1 cellular context compared by ENCODE assay signal in the genomic region with DNA sequence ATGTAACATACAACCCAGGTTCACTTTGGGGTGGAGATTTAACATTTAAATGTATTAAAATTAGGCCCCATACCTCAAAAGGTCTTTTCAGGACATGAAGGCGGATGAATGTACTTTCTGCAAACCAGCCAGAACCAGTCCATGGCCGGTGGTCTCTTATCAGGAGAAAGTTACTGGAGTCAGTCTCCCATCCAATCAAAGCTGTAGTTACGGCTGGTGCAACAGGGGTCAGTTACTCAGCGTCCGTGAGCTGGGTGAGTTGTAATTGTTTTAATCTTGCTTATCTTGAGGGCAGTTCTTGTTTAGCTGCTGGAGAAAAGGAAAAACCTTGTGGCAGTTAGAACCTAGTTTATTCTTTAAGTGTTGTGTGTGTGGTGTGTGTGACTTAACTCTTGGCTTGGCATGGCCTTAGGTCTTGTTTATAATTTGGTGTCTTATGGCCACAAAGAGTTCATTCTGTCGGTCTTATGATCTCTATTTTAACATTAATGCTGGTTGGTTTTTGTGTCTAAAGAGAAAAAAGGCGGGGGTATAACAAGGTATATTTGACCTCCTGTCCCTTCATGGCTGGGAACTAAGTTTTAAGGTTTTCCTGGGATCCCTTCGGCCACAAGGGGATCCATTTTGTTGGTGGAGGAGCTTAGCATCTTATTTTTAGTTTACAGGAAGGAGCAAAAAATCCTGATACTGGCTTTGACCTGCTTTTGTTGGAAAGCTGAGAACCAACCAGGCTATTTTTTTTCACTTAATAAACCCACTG.
TF ChIP-seq lines count a peak whose summit lies in the region.

No MANE protein-coding gene starts in this region.

TF ChIP-seq in K562, 482 proteins besides CTCF, POLR2A, EP300 and RAD21 (continued from another document and continues in another):
- TF ChIP-seq HLTF (IDR thresholded peaks at IDR 0.05) (no peak), KHSRP (IDR thresholded peaks at IDR 0.05) (no peak; the same call in 1 of the 2 replicates), MBD2 (IDR thresholded peaks at IDR 0.05; ENCODE audit: borderline replicate concordance, low read depth) (peak; percentile 47), ZBTB8A (IDR thresholded peaks at IDR 0.05; ENCODE audit: partially characterized antibody) (no peak), RBM17 (IDR thresholded peaks at IDR 0.05; ENCODE audit: borderline replicate concordance, low read depth, low read length) (no peak), NCOA1 (IDR thresholded peaks at IDR 0.05; ENCODE audit: low read depth) (peak; percentile 93), MEF2D (tag; conservative IDR thresholded peaks at IDR 0.05; ENCODE audit: low read depth) (peak; percentile 64), CHD2 (IDR thresholded peaks at IDR 0.05; ENCODE audit: low read depth, low read length) (no peak), E2F3 (CRISPR knock-in tag; IDR thresholded peaks at IDR 0.05) (no peak), NFRKB (IDR thresholded peaks at IDR 0.05; ENCODE audit: low read depth) (peak; percentile 96), BHLHE40 (IDR thresholded peaks at IDR 0.05; ENCODE audit: low read length) (peak; percentile 43; the same call in 1 of the 2 replicates), CXXC5 (CRISPR knock-in tag; IDR thresholded peaks at IDR 0.05) (peak; percentile 69), TAF9B (IDR thresholded peaks at IDR 0.05; ENCODE audit: partially characterized antibody) (peak; percentile 72), ARNT (IDR thresholded peaks at IDR 0.05) (peak; percentile 47 to 95; a peak in 2 of 4 replicates), ZNF274 (IDR thresholded peaks at IDR 0.05; ENCODE audit: borderline replicate concordance, low read depth, low read length) (no peak), NFYB (IDR thresholded peaks at IDR 0.05; ENCODE audit: extremely low read depth, insufficient read length) (peak; percentile 30), SOX6 (IDR thresholded peaks at IDR 0.05) (peak; percentile 93), ZNF707 (CRISPR knock-in tag; conservative IDR thresholded peaks at IDR 0.05) (no peak), KLF1 (tag; IDR thresholded peaks at IDR 0.05) (peak; percentile 35; the same call in 1 of the 2 replicates), ZNF584 (CRISPR knock-in tag; IDR thresholded peaks at IDR 0.05; ENCODE audit: low read depth) (no peak), RBM25 (IDR thresholded peaks at IDR 0.05; ENCODE audit: low read depth, low read length, severe bottlenecking) (no peak)
- TF ChIP-seq, protein P1, sequence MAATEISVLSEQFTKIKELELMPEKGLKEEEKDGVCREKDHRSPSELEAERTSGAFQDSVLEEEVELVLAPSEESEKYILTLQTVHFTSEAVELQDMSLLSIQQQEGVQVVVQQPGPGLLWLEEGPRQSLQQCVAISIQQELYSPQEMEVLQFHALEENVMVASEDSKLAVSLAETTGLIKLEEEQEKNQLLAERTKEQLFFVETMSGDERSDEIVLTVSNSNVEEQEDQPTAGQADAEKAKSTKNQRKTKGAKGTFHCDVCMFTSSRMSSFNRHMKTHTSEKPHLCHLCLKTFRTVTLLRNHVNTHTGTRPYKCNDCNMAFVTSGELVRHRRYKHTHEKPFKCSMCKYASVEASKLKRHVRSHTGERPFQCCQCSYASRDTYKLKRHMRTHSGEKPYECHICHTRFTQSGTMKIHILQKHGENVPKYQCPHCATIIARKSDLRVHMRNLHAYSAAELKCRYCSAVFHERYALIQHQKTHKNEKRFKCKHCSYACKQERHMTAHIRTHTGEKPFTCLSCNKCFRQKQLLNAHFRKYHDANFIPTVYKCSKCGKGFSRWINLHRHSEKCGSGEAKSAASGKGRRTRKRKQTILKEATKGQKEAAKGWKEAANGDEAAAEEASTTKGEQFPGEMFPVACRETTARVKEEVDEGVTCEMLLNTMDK (IDR thresholded peaks at IDR 0.05; ENCODE audit: borderline replicate concordance, insufficient read depth, low read depth, low read length, poor library complexity, severe bottlenecking), result no peak
- TF ChIP-seq, protein P2, sequence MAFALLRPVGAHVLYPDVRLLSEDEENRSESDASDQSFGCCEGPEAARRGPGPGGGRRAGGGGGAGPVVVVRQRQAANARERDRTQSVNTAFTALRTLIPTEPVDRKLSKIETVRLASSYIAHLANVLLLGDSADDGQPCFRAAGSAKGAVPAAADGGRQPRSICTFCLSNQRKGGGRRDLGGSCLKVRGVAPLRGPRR (CRISPR knock-in tag; IDR thresholded peaks at IDR 0.05), result no peak
- TF ChIP-seq, protein P3, sequence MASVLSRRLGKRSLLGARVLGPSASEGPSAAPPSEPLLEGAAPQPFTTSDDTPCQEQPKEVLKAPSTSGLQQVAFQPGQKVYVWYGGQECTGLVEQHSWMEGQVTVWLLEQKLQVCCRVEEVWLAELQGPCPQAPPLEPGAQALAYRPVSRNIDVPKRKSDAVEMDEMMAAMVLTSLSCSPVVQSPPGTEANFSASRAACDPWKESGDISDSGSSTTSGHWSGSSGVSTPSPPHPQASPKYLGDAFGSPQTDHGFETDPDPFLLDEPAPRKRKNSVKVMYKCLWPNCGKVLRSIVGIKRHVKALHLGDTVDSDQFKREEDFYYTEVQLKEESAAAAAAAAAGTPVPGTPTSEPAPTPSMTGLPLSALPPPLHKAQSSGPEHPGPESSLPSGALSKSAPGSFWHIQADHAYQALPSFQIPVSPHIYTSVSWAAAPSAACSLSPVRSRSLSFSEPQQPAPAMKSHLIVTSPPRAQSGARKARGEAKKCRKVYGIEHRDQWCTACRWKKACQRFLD (CRISPR knock-in tag; IDR thresholded peaks at IDR 0.05), result peak; percentile 92
- TF ChIP-seq, protein P4, sequence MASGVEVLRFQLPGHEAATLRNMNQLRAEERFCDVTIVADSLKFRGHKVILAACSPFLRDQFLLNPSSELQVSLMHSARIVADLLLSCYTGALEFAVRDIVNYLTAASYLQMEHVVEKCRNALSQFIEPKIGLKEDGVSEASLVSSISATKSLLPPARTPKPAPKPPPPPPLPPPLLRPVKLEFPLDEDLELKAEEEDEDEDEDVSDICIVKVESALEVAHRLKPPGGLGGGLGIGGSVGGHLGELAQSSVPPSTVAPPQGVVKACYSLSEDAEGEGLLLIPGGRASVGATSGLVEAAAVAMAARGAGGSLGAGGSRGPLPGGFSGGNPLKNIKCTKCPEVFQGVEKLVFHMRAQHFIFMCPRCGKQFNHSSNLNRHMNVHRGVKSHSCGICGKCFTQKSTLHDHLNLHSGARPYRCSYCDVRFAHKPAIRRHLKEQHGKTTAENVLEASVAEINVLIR (CRISPR knock-in tag; IDR thresholded peaks at IDR 0.05), result no peak
- TF ChIP-seq, protein P5, sequence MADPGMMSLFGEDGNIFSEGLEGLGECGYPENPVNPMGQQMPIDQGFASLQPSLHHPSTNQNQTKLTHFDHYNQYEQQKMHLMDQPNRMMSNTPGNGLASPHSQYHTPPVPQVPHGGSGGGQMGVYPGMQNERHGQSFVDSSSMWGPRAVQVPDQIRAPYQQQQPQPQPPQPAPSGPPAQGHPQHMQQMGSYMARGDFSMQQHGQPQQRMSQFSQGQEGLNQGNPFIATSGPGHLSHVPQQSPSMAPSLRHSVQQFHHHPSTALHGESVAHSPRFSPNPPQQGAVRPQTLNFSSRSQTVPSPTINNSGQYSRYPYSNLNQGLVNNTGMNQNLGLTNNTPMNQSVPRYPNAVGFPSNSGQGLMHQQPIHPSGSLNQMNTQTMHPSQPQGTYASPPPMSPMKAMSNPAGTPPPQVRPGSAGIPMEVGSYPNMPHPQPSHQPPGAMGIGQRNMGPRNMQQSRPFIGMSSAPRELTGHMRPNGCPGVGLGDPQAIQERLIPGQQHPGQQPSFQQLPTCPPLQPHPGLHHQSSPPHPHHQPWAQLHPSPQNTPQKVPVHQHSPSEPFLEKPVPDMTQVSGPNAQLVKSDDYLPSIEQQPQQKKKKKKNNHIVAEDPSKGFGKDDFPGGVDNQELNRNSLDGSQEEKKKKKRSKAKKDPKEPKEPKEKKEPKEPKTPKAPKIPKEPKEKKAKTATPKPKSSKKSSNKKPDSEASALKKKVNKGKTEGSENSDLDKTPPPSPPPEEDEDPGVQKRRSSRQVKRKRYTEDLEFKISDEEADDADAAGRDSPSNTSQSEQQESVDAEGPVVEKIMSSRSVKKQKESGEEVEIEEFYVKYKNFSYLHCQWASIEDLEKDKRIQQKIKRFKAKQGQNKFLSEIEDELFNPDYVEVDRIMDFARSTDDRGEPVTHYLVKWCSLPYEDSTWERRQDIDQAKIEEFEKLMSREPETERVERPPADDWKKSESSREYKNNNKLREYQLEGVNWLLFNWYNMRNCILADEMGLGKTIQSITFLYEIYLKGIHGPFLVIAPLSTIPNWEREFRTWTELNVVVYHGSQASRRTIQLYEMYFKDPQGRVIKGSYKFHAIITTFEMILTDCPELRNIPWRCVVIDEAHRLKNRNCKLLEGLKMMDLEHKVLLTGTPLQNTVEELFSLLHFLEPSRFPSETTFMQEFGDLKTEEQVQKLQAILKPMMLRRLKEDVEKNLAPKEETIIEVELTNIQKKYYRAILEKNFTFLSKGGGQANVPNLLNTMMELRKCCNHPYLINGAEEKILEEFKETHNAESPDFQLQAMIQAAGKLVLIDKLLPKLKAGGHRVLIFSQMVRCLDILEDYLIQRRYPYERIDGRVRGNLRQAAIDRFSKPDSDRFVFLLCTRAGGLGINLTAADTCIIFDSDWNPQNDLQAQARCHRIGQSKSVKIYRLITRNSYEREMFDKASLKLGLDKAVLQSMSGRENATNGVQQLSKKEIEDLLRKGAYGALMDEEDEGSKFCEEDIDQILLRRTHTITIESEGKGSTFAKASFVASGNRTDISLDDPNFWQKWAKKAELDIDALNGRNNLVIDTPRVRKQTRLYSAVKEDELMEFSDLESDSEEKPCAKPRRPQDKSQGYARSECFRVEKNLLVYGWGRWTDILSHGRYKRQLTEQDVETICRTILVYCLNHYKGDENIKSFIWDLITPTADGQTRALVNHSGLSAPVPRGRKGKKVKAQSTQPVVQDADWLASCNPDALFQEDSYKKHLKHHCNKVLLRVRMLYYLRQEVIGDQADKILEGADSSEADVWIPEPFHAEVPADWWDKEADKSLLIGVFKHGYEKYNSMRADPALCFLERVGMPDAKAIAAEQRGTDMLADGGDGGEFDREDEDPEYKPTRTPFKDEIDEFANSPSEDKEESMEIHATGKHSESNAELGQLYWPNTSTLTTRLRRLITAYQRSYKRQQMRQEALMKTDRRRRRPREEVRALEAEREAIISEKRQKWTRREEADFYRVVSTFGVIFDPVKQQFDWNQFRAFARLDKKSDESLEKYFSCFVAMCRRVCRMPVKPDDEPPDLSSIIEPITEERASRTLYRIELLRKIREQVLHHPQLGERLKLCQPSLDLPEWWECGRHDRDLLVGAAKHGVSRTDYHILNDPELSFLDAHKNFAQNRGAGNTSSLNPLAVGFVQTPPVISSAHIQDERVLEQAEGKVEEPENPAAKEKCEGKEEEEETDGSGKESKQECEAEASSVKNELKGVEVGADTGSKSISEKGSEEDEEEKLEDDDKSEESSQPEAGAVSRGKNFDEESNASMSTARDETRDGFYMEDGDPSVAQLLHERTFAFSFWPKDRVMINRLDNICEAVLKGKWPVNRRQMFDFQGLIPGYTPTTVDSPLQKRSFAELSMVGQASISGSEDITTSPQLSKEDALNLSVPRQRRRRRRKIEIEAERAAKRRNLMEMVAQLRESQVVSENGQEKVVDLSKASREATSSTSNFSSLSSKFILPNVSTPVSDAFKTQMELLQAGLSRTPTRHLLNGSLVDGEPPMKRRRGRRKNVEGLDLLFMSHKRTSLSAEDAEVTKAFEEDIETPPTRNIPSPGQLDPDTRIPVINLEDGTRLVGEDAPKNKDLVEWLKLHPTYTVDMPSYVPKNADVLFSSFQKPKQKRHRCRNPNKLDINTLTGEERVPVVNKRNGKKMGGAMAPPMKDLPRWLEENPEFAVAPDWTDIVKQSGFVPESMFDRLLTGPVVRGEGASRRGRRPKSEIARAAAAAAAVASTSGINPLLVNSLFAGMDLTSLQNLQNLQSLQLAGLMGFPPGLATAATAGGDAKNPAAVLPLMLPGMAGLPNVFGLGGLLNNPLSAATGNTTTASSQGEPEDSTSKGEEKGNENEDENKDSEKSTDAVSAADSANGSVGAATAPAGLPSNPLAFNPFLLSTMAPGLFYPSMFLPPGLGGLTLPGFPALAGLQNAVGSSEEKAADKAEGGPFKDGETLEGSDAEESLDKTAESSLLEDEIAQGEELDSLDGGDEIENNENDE (IDR thresholded peaks at IDR 0.05; ENCODE audit: low read depth, low read length), result no peak
- TF ChIP-seq, protein P6, sequence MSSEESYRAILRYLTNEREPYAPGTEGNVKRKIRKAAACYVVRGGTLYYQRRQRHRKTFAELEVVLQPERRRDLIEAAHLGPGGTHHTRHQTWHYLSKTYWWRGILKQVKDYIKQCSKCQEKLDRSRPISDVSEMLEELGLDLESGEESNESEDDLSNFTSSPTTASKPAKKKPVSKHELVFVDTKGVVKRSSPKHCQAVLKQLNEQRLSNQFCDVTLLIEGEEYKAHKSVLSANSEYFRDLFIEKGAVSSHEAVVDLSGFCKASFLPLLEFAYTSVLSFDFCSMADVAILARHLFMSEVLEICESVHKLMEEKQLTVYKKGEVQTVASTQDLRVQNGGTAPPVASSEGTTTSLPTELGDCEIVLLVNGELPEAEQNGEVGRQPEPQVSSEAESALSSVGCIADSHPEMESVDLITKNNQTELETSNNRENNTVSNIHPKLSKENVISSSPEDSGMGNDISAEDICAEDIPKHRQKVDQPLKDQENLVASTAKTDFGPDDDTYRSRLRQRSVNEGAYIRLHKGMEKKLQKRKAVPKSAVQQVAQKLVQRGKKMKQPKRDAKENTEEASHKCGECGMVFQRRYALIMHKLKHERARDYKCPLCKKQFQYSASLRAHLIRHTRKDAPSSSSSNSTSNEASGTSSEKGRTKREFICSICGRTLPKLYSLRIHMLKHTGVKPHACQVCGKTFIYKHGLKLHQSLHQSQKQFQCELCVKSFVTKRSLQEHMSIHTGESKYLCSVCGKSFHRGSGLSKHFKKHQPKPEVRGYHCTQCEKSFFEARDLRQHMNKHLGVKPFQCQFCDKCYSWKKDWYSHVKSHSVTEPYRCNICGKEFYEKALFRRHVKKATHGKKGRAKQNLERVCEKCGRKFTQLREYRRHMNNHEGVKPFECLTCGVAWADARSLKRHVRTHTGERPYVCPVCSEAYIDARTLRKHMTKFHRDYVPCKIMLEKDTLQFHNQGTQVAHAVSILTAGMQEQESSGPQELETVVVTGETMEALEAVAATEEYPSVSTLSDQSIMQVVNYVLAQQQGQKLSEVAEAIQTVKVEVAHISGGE (CRISPR knock-in tag; IDR thresholded peaks at IDR 0.05), result peak in 1 of 3 experiments; percentile 66; a peak in 2 of 6 replicates
- TF ChIP-seq, protein P7, sequence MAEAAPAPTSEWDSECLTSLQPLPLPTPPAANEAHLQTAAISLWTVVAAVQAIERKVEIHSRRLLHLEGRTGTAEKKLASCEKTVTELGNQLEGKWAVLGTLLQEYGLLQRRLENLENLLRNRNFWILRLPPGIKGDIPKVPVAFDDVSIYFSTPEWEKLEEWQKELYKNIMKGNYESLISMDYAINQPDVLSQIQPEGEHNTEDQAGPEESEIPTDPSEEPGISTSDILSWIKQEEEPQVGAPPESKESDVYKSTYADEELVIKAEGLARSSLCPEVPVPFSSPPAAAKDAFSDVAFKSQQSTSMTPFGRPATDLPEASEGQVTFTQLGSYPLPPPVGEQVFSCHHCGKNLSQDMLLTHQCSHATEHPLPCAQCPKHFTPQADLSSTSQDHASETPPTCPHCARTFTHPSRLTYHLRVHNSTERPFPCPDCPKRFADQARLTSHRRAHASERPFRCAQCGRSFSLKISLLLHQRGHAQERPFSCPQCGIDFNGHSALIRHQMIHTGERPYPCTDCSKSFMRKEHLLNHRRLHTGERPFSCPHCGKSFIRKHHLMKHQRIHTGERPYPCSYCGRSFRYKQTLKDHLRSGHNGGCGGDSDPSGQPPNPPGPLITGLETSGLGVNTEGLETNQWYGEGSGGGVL (CRISPR knock-in tag; IDR thresholded peaks at IDR 0.05), result no peak
- TF ChIP-seq, protein P8, sequence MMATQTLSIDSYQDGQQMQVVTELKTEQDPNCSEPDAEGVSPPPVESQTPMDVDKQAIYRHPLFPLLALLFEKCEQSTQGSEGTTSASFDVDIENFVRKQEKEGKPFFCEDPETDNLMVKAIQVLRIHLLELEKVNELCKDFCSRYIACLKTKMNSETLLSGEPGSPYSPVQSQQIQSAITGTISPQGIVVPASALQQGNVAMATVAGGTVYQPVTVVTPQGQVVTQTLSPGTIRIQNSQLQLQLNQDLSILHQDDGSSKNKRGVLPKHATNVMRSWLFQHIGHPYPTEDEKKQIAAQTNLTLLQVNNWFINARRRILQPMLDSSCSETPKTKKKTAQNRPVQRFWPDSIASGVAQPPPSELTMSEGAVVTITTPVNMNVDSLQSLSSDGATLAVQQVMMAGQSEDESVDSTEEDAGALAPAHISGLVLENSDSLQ (IDR thresholded peaks at IDR 0.05), result peak; percentile 59; the same call in 1 of the 2 replicates
